2 cellular contexts compared by ENCODE assay signal in the genomic region with DNA sequence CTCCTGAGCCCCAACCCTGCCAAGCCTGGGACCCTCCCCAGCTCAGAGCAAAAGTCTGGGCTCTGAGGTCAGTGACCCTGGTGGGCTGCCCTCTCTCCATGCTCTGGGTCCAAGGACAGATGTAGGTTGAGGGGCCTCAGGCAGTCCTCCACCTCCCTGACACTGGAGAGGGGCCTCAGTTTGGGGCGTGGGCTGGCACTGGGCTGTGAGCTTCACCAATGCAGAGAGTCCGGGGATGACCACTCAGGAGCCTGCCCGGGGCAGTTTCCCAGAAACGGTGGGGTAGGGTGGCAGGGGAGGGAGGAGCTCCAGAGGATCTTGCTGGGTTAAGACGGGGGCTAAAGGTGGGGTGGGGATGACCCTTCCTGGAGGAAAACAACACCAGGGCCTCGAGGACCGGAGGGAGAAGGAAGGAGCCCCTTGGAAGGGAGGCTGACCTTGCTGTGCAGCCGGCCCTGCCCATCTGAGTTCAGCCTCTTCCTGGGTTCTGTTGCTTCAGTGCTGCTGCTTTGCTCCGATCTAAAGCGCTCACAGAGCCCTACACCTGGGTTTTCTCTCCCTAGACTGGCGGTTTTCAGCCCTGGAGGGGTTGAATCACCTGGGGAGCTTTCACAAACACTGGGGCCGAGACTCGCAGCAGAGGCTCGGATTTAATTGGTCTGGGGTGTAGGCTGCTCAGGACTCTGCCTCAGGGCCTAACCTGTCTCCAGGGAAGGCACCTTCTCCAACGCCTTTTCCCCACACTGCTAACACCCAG.
TF ChIP-seq lines count a peak whose summit lies in the region.

No MANE protein-coding gene starts in this region.

TF ChIP-seq in HCT116, 20 proteins besides CTCF, POLR2A, EP300 and RAD21:
- TF ChIP-seq ELF1 (IDR thresholded peaks at IDR 0.05; ENCODE audit: borderline replicate concordance, low read depth) = no peak
- no peak for TF ChIP-seq CBX3 (IDR thresholded peaks at IDR 0.05; ENCODE audit: low read depth)
- TF ChIP-seq FOSL1 (IDR thresholded peaks at IDR 0.05; ENCODE audit: low read depth) = no peak
- no peak for TF ChIP-seq SRF (IDR thresholded peaks at IDR 0.05; ENCODE audit: low read depth)
- TF ChIP-seq CEBPB (IDR thresholded peaks at IDR 0.05; ENCODE audit: low read depth) = no peak
- no peak for TF ChIP-seq ZNF274 (IDR thresholded peaks at IDR 0.05; ENCODE audit: low read depth, low read length)
- no peak for TF ChIP-seq JUND (IDR thresholded peaks at IDR 0.05)
- TF ChIP-seq EZH2 (IDR thresholded peaks at IDR 0.05) = no peak
- TF ChIP-seq EGR1 (IDR thresholded peaks at IDR 0.05; ENCODE audit: low read depth) = no peak
- TF ChIP-seq, protein P1, sequence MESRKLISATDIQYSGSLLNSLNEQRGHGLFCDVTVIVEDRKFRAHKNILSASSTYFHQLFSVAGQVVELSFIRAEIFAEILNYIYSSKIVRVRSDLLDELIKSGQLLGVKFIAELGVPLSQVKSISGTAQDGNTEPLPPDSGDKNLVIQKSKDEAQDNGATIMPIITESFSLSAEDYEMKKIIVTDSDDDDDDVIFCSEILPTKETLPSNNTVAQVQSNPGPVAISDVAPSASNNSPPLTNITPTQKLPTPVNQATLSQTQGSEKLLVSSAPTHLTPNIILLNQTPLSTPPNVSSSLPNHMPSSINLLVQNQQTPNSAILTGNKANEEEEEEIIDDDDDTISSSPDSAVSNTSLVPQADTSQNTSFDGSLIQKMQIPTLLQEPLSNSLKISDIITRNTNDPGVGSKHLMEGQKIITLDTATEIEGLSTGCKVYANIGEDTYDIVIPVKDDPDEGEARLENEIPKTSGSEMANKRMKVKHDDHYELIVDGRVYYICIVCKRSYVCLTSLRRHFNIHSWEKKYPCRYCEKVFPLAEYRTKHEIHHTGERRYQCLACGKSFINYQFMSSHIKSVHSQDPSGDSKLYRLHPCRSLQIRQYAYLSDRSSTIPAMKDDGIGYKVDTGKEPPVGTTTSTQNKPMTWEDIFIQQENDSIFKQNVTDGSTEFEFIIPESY (IDR thresholded peaks at IDR 0.05; ENCODE audit: extremely low read depth, insufficient replicate concordance, low read length) = no peak
- TF ChIP-seq YY1 (IDR thresholded peaks at IDR 0.05; ENCODE audit: extremely low read depth, insufficient replicate concordance, low read depth, low read length) = no peak
- TF ChIP-seq ZFX (IDR thresholded peaks at IDR 0.05) = no peak
- TF ChIP-seq TCF7L2 (IDR thresholded peaks at IDR 0.05; ENCODE audit: borderline replicate concordance, extremely low read depth, insufficient read depth, insufficient read length) = no peak
- TF ChIP-seq POLR2AphosphoS5 (IDR thresholded peaks at IDR 0.05; ENCODE audit: low read depth, low read length) = no peak
- TF ChIP-seq SP1 (IDR thresholded peaks at IDR 0.05; ENCODE audit: low read depth) = no peak
- TF ChIP-seq, protein P2, sequence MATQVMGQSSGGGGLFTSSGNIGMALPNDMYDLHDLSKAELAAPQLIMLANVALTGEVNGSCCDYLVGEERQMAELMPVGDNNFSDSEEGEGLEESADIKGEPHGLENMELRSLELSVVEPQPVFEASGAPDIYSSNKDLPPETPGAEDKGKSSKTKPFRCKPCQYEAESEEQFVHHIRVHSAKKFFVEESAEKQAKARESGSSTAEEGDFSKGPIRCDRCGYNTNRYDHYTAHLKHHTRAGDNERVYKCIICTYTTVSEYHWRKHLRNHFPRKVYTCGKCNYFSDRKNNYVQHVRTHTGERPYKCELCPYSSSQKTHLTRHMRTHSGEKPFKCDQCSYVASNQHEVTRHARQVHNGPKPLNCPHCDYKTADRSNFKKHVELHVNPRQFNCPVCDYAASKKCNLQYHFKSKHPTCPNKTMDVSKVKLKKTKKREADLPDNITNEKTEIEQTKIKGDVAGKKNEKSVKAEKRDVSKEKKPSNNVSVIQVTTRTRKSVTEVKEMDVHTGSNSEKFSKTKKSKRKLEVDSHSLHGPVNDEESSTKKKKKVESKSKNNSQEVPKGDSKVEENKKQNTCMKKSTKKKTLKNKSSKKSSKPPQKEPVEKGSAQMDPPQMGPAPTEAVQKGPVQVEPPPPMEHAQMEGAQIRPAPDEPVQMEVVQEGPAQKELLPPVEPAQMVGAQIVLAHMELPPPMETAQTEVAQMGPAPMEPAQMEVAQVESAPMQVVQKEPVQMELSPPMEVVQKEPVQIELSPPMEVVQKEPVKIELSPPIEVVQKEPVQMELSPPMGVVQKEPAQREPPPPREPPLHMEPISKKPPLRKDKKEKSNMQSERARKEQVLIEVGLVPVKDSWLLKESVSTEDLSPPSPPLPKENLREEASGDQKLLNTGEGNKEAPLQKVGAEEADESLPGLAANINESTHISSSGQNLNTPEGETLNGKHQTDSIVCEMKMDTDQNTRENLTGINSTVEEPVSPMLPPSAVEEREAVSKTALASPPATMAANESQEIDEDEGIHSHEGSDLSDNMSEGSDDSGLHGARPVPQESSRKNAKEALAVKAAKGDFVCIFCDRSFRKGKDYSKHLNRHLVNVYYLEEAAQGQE (IDR thresholded peaks at IDR 0.05; ENCODE audit: low read depth) = no peak
- no peak for TF ChIP-seq EZH2phosphoT487 (IDR thresholded peaks at IDR 0.05; ENCODE audit: borderline replicate concordance)
- TF ChIP-seq, protein P3, sequence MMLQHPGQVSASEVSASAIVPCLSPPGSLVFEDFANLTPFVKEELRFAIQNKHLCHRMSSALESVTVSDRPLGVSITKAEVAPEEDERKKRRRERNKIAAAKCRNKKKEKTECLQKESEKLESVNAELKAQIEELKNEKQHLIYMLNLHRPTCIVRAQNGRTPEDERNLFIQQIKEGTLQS (IDR thresholded peaks at IDR 0.05) = no peak
TF ChIP-seq in HCT116: peak in this region for 0.

TF ChIP-seq in H1, 55 proteins besides CTCF, POLR2A, EP300 and RAD21:
- no peak for TF ChIP-seq SIN3A (conservative IDR thresholded peaks at IDR 0.05 in 1 of 2, IDR thresholded peaks at IDR 0.05 in 1 of 2; ENCODE audit: low read depth in 1 of 2, low read length in 2 of 2)
- no peak for TF ChIP-seq JUND (IDR thresholded peaks at IDR 0.05; ENCODE audit: low read length)
- TF ChIP-seq ZNF274 (IDR thresholded peaks at IDR 0.05; ENCODE audit: borderline replicate concordance, extremely low read depth, low read length) = no peak
- no peak for TF ChIP-seq TCF12 (IDR thresholded peaks at IDR 0.05; ENCODE audit: low read depth, low read length)
- TF ChIP-seq RNF2 (IDR thresholded peaks at IDR 0.05; ENCODE audit: borderline replicate concordance, low read depth, low read length, missing control alignments, poor library complexity, severe bottlenecking) = no peak
- TF ChIP-seq BCL11A (IDR thresholded peaks at IDR 0.05; ENCODE audit: low read depth in 2 of 2, low read length in 2 of 2) = no peak
- no peak for TF ChIP-seq BRCA1 (IDR thresholded peaks at IDR 0.05; ENCODE audit: low read depth, low read length)
- no peak for TF ChIP-seq KDM1A (IDR thresholded peaks at IDR 0.05; ENCODE audit: borderline replicate concordance, low read length)
- TF ChIP-seq TEAD4 (IDR thresholded peaks at IDR 0.05; ENCODE audit: low read depth, low read length) = no peak
- TF ChIP-seq KDM5A (IDR thresholded peaks at IDR 0.05; ENCODE audit: low read length) = no peak
- TF ChIP-seq, protein P4, sequence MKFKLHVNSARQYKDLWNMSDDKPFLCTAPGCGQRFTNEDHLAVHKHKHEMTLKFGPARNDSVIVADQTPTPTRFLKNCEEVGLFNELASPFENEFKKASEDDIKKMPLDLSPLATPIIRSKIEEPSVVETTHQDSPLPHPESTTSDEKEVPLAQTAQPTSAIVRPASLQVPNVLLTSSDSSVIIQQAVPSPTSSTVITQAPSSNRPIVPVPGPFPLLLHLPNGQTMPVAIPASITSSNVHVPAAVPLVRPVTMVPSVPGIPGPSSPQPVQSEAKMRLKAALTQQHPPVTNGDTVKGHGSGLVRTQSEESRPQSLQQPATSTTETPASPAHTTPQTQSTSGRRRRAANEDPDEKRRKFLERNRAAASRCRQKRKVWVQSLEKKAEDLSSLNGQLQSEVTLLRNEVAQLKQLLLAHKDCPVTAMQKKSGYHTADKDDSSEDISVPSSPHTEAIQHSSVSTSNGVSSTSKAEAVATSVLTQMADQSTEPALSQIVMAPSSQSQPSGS (IDR thresholded peaks at IDR 0.05; ENCODE audit: low read length) = no peak
- TF ChIP-seq RBBP5 (IDR thresholded peaks at IDR 0.05; ENCODE audit: borderline replicate concordance, low read depth, low read length) = no peak
- TF ChIP-seq CBX8 (IDR thresholded peaks at IDR 0.05; ENCODE audit: borderline replicate concordance, low read depth, low read length) = no peak
